ENCODE assay signal across 33 cellular contexts in genomic region chr7:91405093-91405492, GRCh38.
"Had no signal": no experiment of that assay in that cellular context is flagged by ENCODE, and none has a peak within 500 bp of the region (broad histone marks: within the 10 kb centered on the region; RNA-seq: fewer than 3 reads in every experiment).

No MANE protein-coding gene starts in this region.

- H3K27ac ChIP-seq: adrenal gland, brain microvascular endothelial cell, breast epithelium, VCaP had no signal

- H3K36me3 ChIP-seq: adrenal gland, brain microvascular endothelial cell, breast epithelium had no signal

- FAIRE-seq: astrocyte, TTC549 had no signal

- DNase-seq: activated B cell treated with CpG ODN at 0.5 μM for 24 hours; activated CD4-positive, alpha-beta memory T cell treated with anti-CD3 and anti-CD28 coated beads for 36 hours; activated CD4-positive, alpha-beta T cell treated with anti-CD3 and anti-CD28 coated beads for 4 hours; activated CD4-positive, alpha-beta T cell treated with anti-CD3 and anti-CD28 coated beads, Interleukin-2, amount 10 ng/mL, durations not matched to agents 24 days and 14 days; activated CD4-positive, alpha-beta T cell treated with anti-CD3 and anti-CD28 coated beads, Interleukin-2, amount 50 U/mL, for 1 hour; activated CD4-positive, alpha-beta T cell treated with anti-CD3 and anti-CD28 coated beads, Interleukin-2, amount 50 U/mL, for 4 hours; activated CD4-positive, CD25-positive, alpha-beta regulatory T cell treated with anti-CD3 and anti-CD28 coated beads, Interleukin-2, amount 50 U/mL, for 72 hours; activated CD8-positive, alpha-beta memory T cell treated with anti-CD3 and anti-CD28 coated beads, Interleukin-2, amount 50 U/mL, for 4 hours; activated CD8-positive, alpha-beta T cell treated with anti-CD3 and anti-CD28 coated beads for 36 hours; activated effector memory CD4-positive, alpha-beta T cell treated with anti-CD3 and anti-CD28 coated beads, Interleukin-2, amount 50 U/mL, for 16 hours; activated gamma-delta T cell treated with Interleukin-2 at 50 U/mL for 16 hours; activated naive CD4-positive, alpha-beta T cell; activated naive CD4-positive, alpha-beta T cell treated with anti-CD3 and anti-CD28 coated beads for 36 hours; activated naive CD4-positive, alpha-beta T cell treated with anti-CD3 and anti-CD28 coated beads, Interleukin-2, amount 50 U/mL, for 16 hours; activated naive CD8-positive, alpha-beta T cell treated with anti-CD3 and anti-CD28 coated beads for 36 hours; activated T-cell treated with anti-CD3 and anti-CD28 coated beads for 4 hours; activated T-cell treated with anti-CD3 and anti-CD28 coated beads, Interleukin-2, amount 50 U/mL, for 1 hour; activated T-cell treated with anti-CD3 and anti-CD28 coated beads, Interleukin-2, amount 50 U/mL, for 4 hours; activated T-cell treated with anti-CD3 and anti-CD28 coated beads, Interleukin-2, amount 50 U/mL, for 72 hours; adrenal gland; amniotic stem cell; aorta; body of pancreas; brain microvascular endothelial cell; central memory CD4-positive, alpha-beta T cell; T-helper 2 cell; T-helper 9 cell had no signal

- H3K4me3 ChIP-seq: adrenal gland, body of pancreas, breast epithelium had no signal

- H3K9me3 ChIP-seq: adrenal gland, body of pancreas, breast epithelium had no signal

- H3K27me3 ChIP-seq: adrenal gland, body of pancreas, brain microvascular endothelial cell, breast epithelium had no signal

- ATAC-seq: activated CD8-positive, alpha-beta T cell treated with anti-CD3 and anti-CD28 coated beads for 36 hours; activated naive CD4-positive, alpha-beta T cell treated with anti-CD3 and anti-CD28 coated beads, Interleukin-2, amount 50 U/mL, for 72 hours; activated T-cell treated with anti-CD3 and anti-CD28 coated beads, Interleukin-2, amount 50 U/mL, for 4 hours; activated T-cell treated with anti-CD3 and anti-CD28 coated beads, Interleukin-2, amount 50 U/mL, for 72 hours; activated T-helper 17 cell treated with anti-CD3 and anti-CD28 coated beads, Interleukin-2, amount 50 U/mL, for 72 hours; body of pancreas had no signal

- H3K4me1 ChIP-seq: adrenal gland, body of pancreas, breast epithelium had no signal
